In genomic region chr1:27585684-27586083, GRCh38 we compare ENCODE assay signal across 1 cellular context.
TF ChIP-seq lines count a peak whose summit lies in the region.

No MANE protein-coding gene starts in this region.

TF ChIP-seq in HepG2, 621 proteins besides CTCF, POLR2A, EP300 and RAD21:
- no peak for TF ChIP-seq BRF2 (CRISPR knock-in tag; IDR thresholded peaks at IDR 0.05)
- peak; percentile 87 for TF ChIP-seq ZNF652 (CRISPR knock-in tag; IDR thresholded peaks at IDR 0.05; ENCODE audit: borderline replicate concordance, low read depth)
- TF ChIP-seq ZBTB8A (CRISPR knock-in tag; IDR thresholded peaks at IDR 0.05; ENCODE audit: borderline replicate concordance, low read depth): no peak
- TF ChIP-seq NR1H2 (CRISPR knock-in tag; IDR thresholded peaks at IDR 0.05; ENCODE audit: borderline replicate concordance, low read depth): no peak
- TF ChIP-seq ZNF768 (CRISPR knock-in tag; IDR thresholded peaks at IDR 0.05): peak; percentile 92
